14 cellular contexts compared by ENCODE assay signal in the genomic region with DNA sequence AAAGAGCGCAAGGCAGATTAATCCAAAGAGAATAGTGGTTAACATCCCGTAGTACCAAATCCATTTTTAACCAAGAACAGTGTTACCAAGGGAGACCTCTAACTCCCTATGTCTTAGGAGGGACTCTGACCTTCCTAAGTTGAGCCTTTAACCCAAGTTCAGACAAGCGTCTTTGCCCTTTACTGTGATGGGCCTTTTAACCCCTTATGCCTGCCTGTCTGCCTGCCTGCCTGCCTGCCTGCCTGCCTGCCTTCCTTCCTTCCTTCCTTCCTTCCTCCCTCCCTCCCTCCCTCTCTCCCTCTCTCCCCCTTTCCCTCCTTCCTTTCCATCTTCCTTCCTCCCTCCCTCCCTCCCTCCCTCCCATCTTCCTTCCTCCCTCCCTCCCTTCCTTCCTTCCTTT. TPM values are rescaled to one million over a fixed set of nuclear protein-coding genes. Genes with fewer than 3 reads are reported as not detected.
DNase-seq lines count a peak whose midpoint lies in the region; ATAC-seq and TF ChIP-seq lines count a peak whose summit lies in the region.
"Had no signal": no experiment of that assay in that cellular context is flagged by ENCODE, and none has a peak within 500 bp of the region (broad histone marks: within the 10 kb centered on the region; RNA-seq: fewer than 3 reads in every experiment).

No MANE protein-coding gene starts in this region.

- H3K9ac ChIP-seq in BLaER1, result no peak overlapping the region
- no peak overlapping the region for H3K9ac ChIP-seq in mammary epithelial cell (ENCODE audit: insufficient read depth, low read length)
- H3K9ac ChIP-seq: GM23248, KMS-11 had no signal

- H2AFZ ChIP-seq in mammary epithelial cell (ENCODE audit: low read depth, low read length), result no peak overlapping the region
- H2AFZ ChIP-seq: GM23248 had no signal

- H3K4me1 ChIP-seq in BLaER1, result peaks cover 38% of the 10 kb centered on the region
- no peaks in the 10 kb centered on the region for H3K4me1 ChIP-seq in mammary epithelial cell (ENCODE audit: insufficient read depth, low read length)

- H3K27ac ChIP-seq in BLaER1 (no peak overlapping the region), mammary epithelial cell (ENCODE audit: insufficient read depth, low read depth, low read length) (no peak overlapping the region)
- H3K27ac ChIP-seq: C4-2B, GM23248, KMS-11 had no signal

- H3K4me3 ChIP-seq in BLaER1, result no peak overlapping the region
- no peak overlapping the region for H3K4me3 ChIP-seq in mammary epithelial cell (replicated peaks in 1 of 3; ENCODE audit: insufficient read depth in 1 of 3, low read depth in 2 of 3, low read length in 3 of 3)
- H3K4me3 ChIP-seq: GM23248 had no signal

- H3K4me3 Mint-ChIP-seq in activated B cell treated with CpG ODN at 0.5 μM for 24 hours, result no peak overlapping the region
- no peak overlapping the region for H3K4me3 Mint-ChIP-seq in nephron progenitor cell
- no peak overlapping the region for H3K4me3 Mint-ChIP-seq in T-helper 2 cell treated with Interferon-gamma antibody and Interleukin-4, amounts not matched to agents 5 μg/mL and 100 μg/mL, for 36 hours
- H3K4me3 Mint-ChIP-seq: CD4-positive, alpha-beta T cell had no signal

- POLR2A ChIA-PET in activated B cell treated with CpG ODN at 0.5 μM for 24 hours (lab: Charles Lee), result interaction anchor here (2.1 kb wide), 1 partner anchor 29 kb away, joined by 6 read pairs; no protein-coding TSS in a partner anchor

- H3K4me2 ChIP-seq in BLaER1 (peak overlapping the region; percentile 32), mammary epithelial cell (ENCODE audit: insufficient read depth, low read depth, low read length) (no peak overlapping the region)
- H3K4me2 ChIP-seq: KMS-11 had no signal

- dilution Hi-C loops in mammary epithelial cell (cut with HindIII; ENCODE audit: low sequenced_read_pairs), result no loop called here

- peak overlapping the region; percentile 35 for H3K27ac Mint-ChIP-seq in activated B cell treated with CpG ODN at 0.5 μM for 24 hours
- H3K27ac Mint-ChIP-seq in nephron progenitor cell, result peak overlapping the region; percentile 91
- no peak overlapping the region for H3K27ac Mint-ChIP-seq in T-helper 2 cell treated with Interferon-gamma antibody and Interleukin-4, amounts not matched to agents 5 μg/mL and 100 μg/mL, for 36 hours
- H3K27ac Mint-ChIP-seq: CD4-positive, alpha-beta T cell had no signal

- intact Hi-C loops in activated B cell treated with CpG ODN at 0.5 μM for 24 hours (cut with micrococcal nuclease), result loop anchor here (2.0 kb wide), 1 partner anchor 29 kb away; no protein-coding TSS in a partner anchor
- intact Hi-C loops in mammary epithelial cell (cut with micrococcal nuclease), result no loop called here

- no TSS peak for BruUV-seq in mammary epithelial cell (replicated peaks; lab: Mats Ljungman, UMichigan)

- no peaks in the 10 kb centered on the region for H3K27me3 ChIP-seq in BLaER1
- no peaks in the 10 kb centered on the region for H3K27me3 ChIP-seq in mammary epithelial cell (ENCODE audit: insufficient read depth, low read length)

- no peaks in the 10 kb centered on the region for H4K20me1 ChIP-seq in BLaER1
- H4K20me1 ChIP-seq in mammary epithelial cell (ENCODE audit: insufficient read depth, low read length), result no peaks in the 10 kb centered on the region

- no peaks in the 10 kb centered on the region for H3K9me3 ChIP-seq in BLaER1
- H3K9me3 ChIP-seq in mammary epithelial cell (replicated peaks; ENCODE audit: insufficient read depth, low read length), result no peaks in the 10 kb centered on the region
- H3K9me3 ChIP-seq: Caco-2 had no signal

- DNase-seq in activated B cell treated with CpG ODN at 0.5 μM for 24 hours (no peak), nephron progenitor cell (no peak), mammary epithelial cell (no peak), C1 segment of cervical spinal cord (lab: John Stamatoyannopoulos, UW) (no peak)
- no peak for DNase-seq in T-helper 2 cell treated with Interferon-gamma antibody and Interleukin-4, amounts not matched to agents 5 μg/mL and 100 μg/mL, for 36 hours (ENCODE audit: low spot score)
- DNase-seq: AML-193; Caco-2; CD4-positive, alpha-beta T cell; GM23248; HCEC 1CT had no signal

- ATAC-seq in activated B cell treated with CpG ODN at 0.5 μM for 24 hours (ENCODE audit: low read depth) (no peak), HG02588 (IDR thresholded peaks at IDR 0.05; ENCODE audit: unreplicated experiment) (no peak)

- in situ Hi-C loops in mammary epithelial cell (cut with MboI; ENCODE audit: low sequenced_read_pairs in 2 of 2), result no loop called here

- H3K4me1 Mint-ChIP-seq in activated B cell treated with CpG ODN at 0.5 μM for 24 hours, result peaks cover 32% of the 10 kb centered on the region
- H3K4me1 Mint-ChIP-seq in nephron progenitor cell, result peaks cover 49% of the 10 kb centered on the region
- H3K4me1 Mint-ChIP-seq in T-helper 2 cell treated with Interferon-gamma antibody and Interleukin-4, amounts not matched to agents 5 μg/mL and 100 μg/mL, for 36 hours (ENCODE audit: low read depth), result peaks cover 17% of the 10 kb centered on the region

- no peaks in the 10 kb centered on the region for H3K27me3 Mint-ChIP-seq in activated B cell treated with CpG ODN at 0.5 μM for 24 hours
- peaks cover 7% of the 10 kb centered on the region for H3K27me3 Mint-ChIP-seq in nephron progenitor cell (ENCODE audit: low read depth, poor library complexity)
- no peaks in the 10 kb centered on the region for H3K27me3 Mint-ChIP-seq in T-helper 2 cell treated with Interferon-gamma antibody and Interleukin-4, amounts not matched to agents 5 μg/mL and 100 μg/mL, for 36 hours (ENCODE audit: low read depth)
- H3K27me3 Mint-ChIP-seq: CD4-positive, alpha-beta T cell had no signal

- CTCF ChIA-PET in activated B cell treated with CpG ODN at 0.5 μM for 24 hours (lab: Charles Lee), result interaction anchor here (1.3 kb wide), 1 partner anchor 45 kb away, joined by 3 read pairs; no protein-coding TSS in a partner anchor
- CTCF ChIA-PET in mammary epithelial cell (lab: Charles Lee; ENCODE audit: low non-redundant PET), result no interaction called here

- H3K79me2 ChIP-seq in mammary epithelial cell (ENCODE audit: insufficient read depth, low read length), result no peaks in the 10 kb centered on the region

- TF ChIP-seq CTCF in activated B cell treated with CpG ODN at 0.5 μM for 24 hours (IDR thresholded peaks at IDR 0.05) (no peak), nephron progenitor cell (IDR thresholded peaks at IDR 0.05) (no peak), mammary epithelial cell (conservative IDR thresholded peaks at IDR 0.05 in 1 of 2, IDR thresholded peaks at IDR 0.05 in 1 of 2; ENCODE audit: extremely low read depth in 1 of 2, insufficient read depth in 1 of 2, low read depth in 1 of 2, low read length in 2 of 2) (no peak)

- 66% methylated on average over 2 of the region's 3 CpGs for WGBS in mammary epithelial cell (ENCODE audit: low coverage, missing lambda C conversion rate)

- H3K9me3 Mint-ChIP-seq in activated B cell treated with CpG ODN at 0.5 μM for 24 hours (no peaks in the 10 kb centered on the region), nephron progenitor cell (no peaks in the 10 kb centered on the region)
- H3K9me3 Mint-ChIP-seq in T-helper 2 cell treated with Interferon-gamma antibody and Interleukin-4, amounts not matched to agents 5 μg/mL and 100 μg/mL, for 36 hours, result no peaks in the 10 kb centered on the region
- H3K9me3 Mint-ChIP-seq: CD4-positive, alpha-beta T cell had no signal

- no peaks in the 10 kb centered on the region for H3K36me3 ChIP-seq in BLaER1
- H3K36me3 ChIP-seq in mammary epithelial cell (ENCODE audit: insufficient read depth, low read length), result no peaks in the 10 kb centered on the region

- H3K36me3 Mint-ChIP-seq in activated B cell treated with CpG ODN at 0.5 μM for 24 hours (ENCODE audit: low read depth) (no peaks in the 10 kb centered on the region), nephron progenitor cell (ENCODE audit: low read depth) (peaks cover 4% of the 10 kb centered on the region)
- H3K36me3 Mint-ChIP-seq in T-helper 2 cell treated with Interferon-gamma antibody and Interleukin-4, amounts not matched to agents 5 μg/mL and 100 μg/mL, for 36 hours (ENCODE audit: low read depth), result no peaks in the 10 kb centered on the region

RNA-seq across cellular contexts. Expression of a gene that starts 32.6 kb away (rescaled TPM):
- total RNA-seq in activated B cell treated with CpG ODN at 0.5 μM for 24 hours (7.1 and 9.4 TPM in 2 replicates), mammary epithelial cell (1 to 10 TPM; 1.8 to 3.6 TPM)
- polyA plus RNA-seq in mammary epithelial cell, result 10.3 TPM
- polyA minus RNA-seq in mammary epithelial cell, result 19.3 TPM
- total RNA-seq: GM23248 had no signal
- polyA plus RNA-seq: GM23248 had no signal

RNA-seq across cellular contexts. Expression of a gene that starts 52.9 kb away (rescaled TPM):
- total RNA-seq in activated B cell treated with CpG ODN at 0.5 μM for 24 hours (not detected in 2 replicates), mammary epithelial cell (under 1 TPM in 1 of 2 donors, not detected in 1; 0.17 TPM)
- polyA plus RNA-seq in mammary epithelial cell, result not detected
- not detected for polyA minus RNA-seq in mammary epithelial cell
- total RNA-seq: CD4-positive, alpha-beta T cell; GM23248 had no signal
- polyA plus RNA-seq: GM23248 had no signal
